13 cellular contexts compared by ENCODE assay signal in the genomic region with DNA sequence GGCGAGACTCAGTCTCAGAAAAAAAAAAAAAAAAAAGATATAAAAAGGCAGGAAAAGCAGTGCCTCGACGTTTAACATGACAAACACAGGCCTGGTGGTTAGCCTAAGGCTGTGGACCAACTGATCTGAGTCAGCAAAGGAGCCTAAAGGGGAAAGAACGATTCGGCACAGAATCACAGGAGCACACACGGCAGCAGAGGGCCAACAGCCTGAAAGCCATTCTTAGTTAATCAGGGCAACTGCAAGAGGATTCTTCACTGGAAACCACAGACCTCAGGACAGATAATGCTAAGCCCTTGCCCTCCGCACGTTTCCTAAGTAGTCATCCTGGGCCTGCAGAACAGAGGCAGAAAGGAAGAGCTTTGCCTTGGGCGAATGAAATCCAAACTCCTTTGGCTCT. TPM values are rescaled to one million over a fixed set of nuclear protein-coding genes. Genes with fewer than 3 reads are reported as not detected.
DNase-seq lines count a peak whose midpoint lies in the region; ATAC-seq, FAIRE-seq and TF ChIP-seq lines count a peak whose summit lies in the region.
"Had no signal": no experiment of that assay in that cellular context is flagged by ENCODE, and none has a peak within 500 bp of the region (broad histone marks: within the 10 kb centered on the region; RNA-seq: fewer than 3 reads in every experiment).

No MANE protein-coding gene starts in this region.

- H3K4me1 ChIP-seq in psoas muscle (peaks cover 75% of the 10 kb centered on the region), suprapubic skin (peaks cover 92% of the 10 kb centered on the region)
- H3K4me1 ChIP-seq: SJSA1 had no signal

- peaks cover 10% of the 10 kb centered on the region for H3K36me3 ChIP-seq in H7 (replicated peaks; ENCODE audit: control insufficient read depth, insufficient read depth, low read length)
- H3K36me3 ChIP-seq in WERI-Rb-1: peaks cover 38% of the 10 kb centered on the region
- H3K36me3 ChIP-seq in psoas muscle (ENCODE audit: insufficient read depth in 1 of 2, low read depth in 1 of 2): peaks cover 3 to 19% of the 10 kb centered on the region in 2 donors
- H3K36me3 ChIP-seq in suprapubic skin: peaks cover 18% of the 10 kb centered on the region

- TF ChIP-seq CTCF in WERI-Rb-1 (IDR thresholded peaks at IDR 0.05; ENCODE audit: low read depth, low read length) (no peak), fibroblast of pulmonary artery (IDR thresholded peaks at IDR 0.05; ENCODE audit: low read length, missing control alignments) (no peak), psoas muscle (IDR thresholded peaks at IDR 0.05) (no peak), suprapubic skin (IDR thresholded peaks at IDR 0.05) (no peak)

- no peaks in the 10 kb centered on the region for H3K27me3 ChIP-seq in H7 (ENCODE audit: control insufficient read depth, insufficient read depth, low read length)
- H3K27me3 ChIP-seq in WERI-Rb-1 (ENCODE audit: insufficient read depth, low read depth, severe bottlenecking): no peaks in the 10 kb centered on the region
- H3K27me3 ChIP-seq in psoas muscle (ENCODE audit: insufficient read depth in 3 of 3, low read length in 2 of 3): no peaks in the 10 kb centered on the region
- H3K27me3 ChIP-seq in suprapubic skin: no peaks in the 10 kb centered on the region
- H3K27me3 ChIP-seq: heart right ventricle, SJSA1 had no signal

- H3K9me3 ChIP-seq in WERI-Rb-1 (ENCODE audit: severe bottlenecking): no peaks in the 10 kb centered on the region
- no peaks in the 10 kb centered on the region for H3K9me3 ChIP-seq in psoas muscle
- no peaks in the 10 kb centered on the region for H3K9me3 ChIP-seq in suprapubic skin
- H3K9me3 ChIP-seq: heart right ventricle, SJSA1 had no signal

- intact Hi-C loops in psoas muscle (cut with DNase I): no loop called here

- H3K4me3 ChIP-seq in H7 (ENCODE audit: insufficient read depth, low read depth, low read length): no peak overlapping the region
- H3K4me3 ChIP-seq in WERI-Rb-1 (ENCODE audit: low read depth, low read length): no peak overlapping the region
- H3K4me3 ChIP-seq in fibroblast of pulmonary artery (replicated peaks; ENCODE audit: low read depth, low read length): no peak overlapping the region
- no peak overlapping the region for H3K4me3 ChIP-seq in psoas muscle
- no peak overlapping the region for H3K4me3 ChIP-seq in suprapubic skin
- H3K4me3 ChIP-seq: heart right ventricle, SJSA1, skin epidermis had no signal

- no peak for TF ChIP-seq POLR2A in suprapubic skin (IDR thresholded peaks at IDR 0.05)

- no peak for FAIRE-seq in urothelium cell line (lab: Jason Lieb, UNC)

- peak overlapping the region; percentile 45 for H3K27ac ChIP-seq in WERI-Rb-1
- H3K27ac ChIP-seq in psoas muscle: peak overlapping the region; percentile 81
- H3K27ac ChIP-seq in suprapubic skin: no peak overlapping the region
- H3K27ac ChIP-seq: SJSA1 had no signal

- ATAC-seq in psoas muscle: peak; percentile 58 to 73 (median 70)
- ATAC-seq in GM21390 (IDR thresholded peaks at IDR 0.05; ENCODE audit: unreplicated experiment): no peak

- DNase-seq in H7: peak; percentile 80
- DNase-seq in WERI-Rb-1: peak; percentile 66
- DNase-seq in fibroblast of pulmonary artery (ENCODE audit: low read depth): peak; percentile 24
- DNase-seq in psoas muscle: no peak
- DNase-seq in NOMO-1 treated with dmso at 0.1 percent for 144 hours (lab: John Stamatoyannopoulos, UW; ENCODE audit: unreplicated experiment): no peak
- no peak for DNase-seq in urothelium cell line (ENCODE audit: low spot score)
- DNase-seq in suprapubic skin (ENCODE audit: low spot score in 2 of 2): no peak
- DNase-seq: activated CD4-positive, CD25-positive, alpha-beta regulatory T cell treated with anti-CD3 and anti-CD28 coated beads, Interleukin-2, amount 50 U/mL, for 72 hours; heart right ventricle; NCI-H524 had no signal

- no peak for TF ChIP-seq EP300 in suprapubic skin (IDR thresholded peaks at IDR 0.05)

- WGBS in psoas muscle, 3 donors: 14 to 40% (median 40%) methylated on average over 8 to 9 of the region's 9 CpGs
- 37% methylated on average over 9 of the region's 9 CpGs for WGBS in suprapubic skin

RNA-seq across cellular contexts. Expression of a gene that starts 14.7 kb away (rescaled TPM):
- 24.2 and 26.1 TPM in 2 replicates for total RNA-seq in H7 (2014; rRNA removed; shearing (Covaris generic))
- total RNA-seq in psoas muscle (10 to 100 TPM; 52.9 to 78.4 (median 58.6) TPM), suprapubic skin (10 to 100 TPM; 25.6 to 38.0 (median 33.8) TPM)
- 100 to 1,000 TPM in 2 of 3 donors, 10 to 100 TPM in 1; 89.6 to 159 (median 109) TPM for polyA plus RNA-seq in psoas muscle

RNA-seq across cellular contexts. Expression of a gene that starts 53.9 kb away (rescaled TPM):
- 12.3 and 12.9 TPM in 2 replicates for total RNA-seq in H7 (2014; rRNA removed; shearing (Covaris generic))
- total RNA-seq in psoas muscle (10 to 100 TPM; 21.6 to 48.0 (median 24.5) TPM), suprapubic skin (10 to 100 TPM; 11.2 to 21.1 (median 14.6) TPM)
- 10 to 100 TPM in 2 of 3 donors, 1 to 10 TPM in 1; 4.7 to 15.1 (median 10.5) TPM for polyA plus RNA-seq in psoas muscle

Comparison
In these comparisons a context has a peak if more than half of its experiments do, and no peak if none do; other contexts are left out.
1. DNase-seq: peak in H7 (single experiment), WERI-Rb-1 (single experiment) and fibroblast of pulmonary artery (single experiment); none in psoas muscle (0 of 2), NOMO-1 treated with dmso at 0.1 percent for 144 hours (single experiment), urothelium cell line (single experiment) and suprapubic skin (0 of 2).